Comparison of ENCODE assay signal across 12 cellular contexts in the genomic region with DNA sequence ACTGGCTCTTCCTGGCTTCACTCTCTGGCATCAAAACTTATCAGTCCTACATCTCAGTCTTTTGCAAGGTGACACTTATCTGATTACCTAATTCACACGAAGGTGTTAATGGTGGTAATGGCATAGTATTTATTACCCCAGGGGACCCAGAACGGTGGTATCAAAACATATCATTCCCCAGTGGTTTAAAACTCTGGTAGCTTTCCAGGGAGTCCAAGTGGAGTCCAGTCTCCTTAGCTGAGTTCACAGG. TPM values are rescaled to one million over a fixed set of nuclear protein-coding genes. Genes with fewer than 3 reads are reported as not detected.
DNase-seq lines count a peak whose midpoint lies in the region; ATAC-seq and TF ChIP-seq lines count a peak whose summit lies in the region.
"Had no signal": no experiment of that assay in that cellular context is flagged by ENCODE, and none has a peak within 500 bp of the region (broad histone marks: within the 10 kb centered on the region; RNA-seq: fewer than 3 reads in every experiment).

No MANE protein-coding gene starts in this region.

- intact Hi-C loops in activated CD4-positive, alpha-beta memory T cell treated with anti-CD3 and anti-CD28 coated beads for 36 hours (cut with micrococcal nuclease) = no loop called here
- intact Hi-C loops in activated T-helper 1 cell treated with anti-CD3 and anti-CD28 coated beads, Interleukin-12 subunit alpha, Interleukin-12 subunit beta, Interleukin-2, Interleukin-4 antibody, amounts not matched to agents 30 ng/mL and 10 ng/mL and 1 ng/mL, durations not matched to agents 14 hours and 24 hours and 36 hours (cut with micrococcal nuclease) = no loop called here
- intact Hi-C loops in lower lobe of right lung (cut with DNase I) = no loop called here

- no peaks in the 10 kb centered on the region for H3K27me3 Mint-ChIP-seq in activated CD4-positive, alpha-beta memory T cell treated with anti-CD3 and anti-CD28 coated beads for 36 hours
- H3K27me3 Mint-ChIP-seq in activated CD4-positive, alpha-beta memory T cell treated with anti-CD3 and anti-CD28 coated beads, Interleukin-2, amount 10 ng/mL, durations not matched to agents 7 days and 5 days = no peaks in the 10 kb centered on the region
- no peaks in the 10 kb centered on the region for H3K27me3 Mint-ChIP-seq in activated T-helper 1 cell treated with anti-CD3 and anti-CD28 coated beads, Interleukin-12 subunit alpha, Interleukin-12 subunit beta, Interleukin-2, Interleukin-4 antibody, amounts not matched to agents 30 ng/mL and 10 ng/mL and 1 ng/mL, durations not matched to agents 14 hours and 24 hours and 36 hours (ENCODE audit: insufficient read depth)

- DNase-seq in activated CD4-positive, alpha-beta memory T cell treated with anti-CD3 and anti-CD28 coated beads for 36 hours = no peak
- no peak for DNase-seq in activated CD4-positive, alpha-beta memory T cell treated with anti-CD3 and anti-CD28 coated beads, Interleukin-2, amount 10 ng/mL, durations not matched to agents 7 days and 5 days
- no peak for DNase-seq in activated T-helper 1 cell treated with anti-CD3 and anti-CD28 coated beads, Interleukin-12 subunit alpha, Interleukin-12 subunit beta, Interleukin-2, Interleukin-4 antibody, amounts not matched to agents 30 ng/mL and 10 ng/mL and 1 ng/mL, durations not matched to agents 14 hours and 24 hours and 36 hours (ENCODE audit: low spot score)
- DNase-seq in lower lobe of right lung (no peak), islet precursor cell (no peak), NCI-H446 treated with DMSO at 0.1 percent for 48 hours (lab: John Stamatoyannopoulos, UW) (no peak), SKM-1 (lab: John Stamatoyannopoulos, UW; ENCODE audit: unreplicated experiment) (no peak)
- DNase-seq: activated effector memory CD4-positive, alpha-beta T cell treated with Interleukin-2 at 50 U/mL for 16 hours; NCI-H187 treated with DMSO at 0.1 percent for 48 hours had no signal

- peak overlapping the region in 2 of 5 donors; percentile 39 to 42 for H3K9ac ChIP-seq in subcutaneous abdominal adipose tissue (ENCODE audit: low read length in 5 of 5)
- H3K9ac ChIP-seq: neural progenitor cell had no signal

- no peak for TF ChIP-seq CTCF in lower lobe of right lung (IDR thresholded peaks at IDR 0.05)

- H3K4me3 Mint-ChIP-seq in activated CD4-positive, alpha-beta memory T cell treated with anti-CD3 and anti-CD28 coated beads for 36 hours = no peak overlapping the region
- no peak overlapping the region for H3K4me3 Mint-ChIP-seq in activated CD4-positive, alpha-beta memory T cell treated with anti-CD3 and anti-CD28 coated beads, Interleukin-2, amount 10 ng/mL, durations not matched to agents 7 days and 5 days
- peak overlapping the region; percentile 53 for H3K4me3 Mint-ChIP-seq in activated T-helper 1 cell treated with anti-CD3 and anti-CD28 coated beads, Interleukin-12 subunit alpha, Interleukin-12 subunit beta, Interleukin-2, Interleukin-4 antibody, amounts not matched to agents 30 ng/mL and 10 ng/mL and 1 ng/mL, durations not matched to agents 14 hours and 24 hours and 36 hours
- H3K4me3 Mint-ChIP-seq: neural progenitor cell had no signal

- no peak overlapping the region for H3K4me3 ChIP-seq in lower lobe of right lung
- H3K4me3 ChIP-seq in subcutaneous abdominal adipose tissue (ENCODE audit: low read depth in 1 of 5, low read length in 5 of 5) = no peak overlapping the region
- H3K4me3 ChIP-seq: neural progenitor cell had no signal

- H3K27me3 ChIP-seq in lower lobe of right lung (ENCODE audit: low read depth) = no peaks in the 10 kb centered on the region
- no peaks in the 10 kb centered on the region for H3K27me3 ChIP-seq in subcutaneous abdominal adipose tissue (ENCODE audit: control insufficient read depth in 5 of 5, insufficient read depth in 4 of 5, low read length in 5 of 5)
- H3K27me3 ChIP-seq: neural progenitor cell had no signal

- ATAC-seq in lower lobe of right lung = no peak

- H3K27ac ChIP-seq in lower lobe of right lung (peak overlapping the region; percentile 66), subcutaneous abdominal adipose tissue (ENCODE audit: low read depth, low read length) (peak overlapping the region; percentile 92)
- H3K27ac ChIP-seq: C4-2B, neural progenitor cell had no signal

- POLR2A ChIA-PET in activated CD4-positive, alpha-beta memory T cell treated with anti-CD3 and anti-CD28 coated beads for 36 hours (lab: Charles Lee) = interaction anchor here (0.8 to 2.0 kb wide), 3 partner anchors 14 to 30 kb away, joined by 3 to 7 read pairs (median 6); no protein-coding TSS in a partner anchor
- POLR2A ChIA-PET in activated CD4-positive, alpha-beta memory T cell treated with anti-CD3 and anti-CD28 coated beads, Interleukin-2, amount 10 ng/mL, durations not matched to agents 7 days and 5 days (lab: Charles Lee) = interaction anchor here (1.2 to 19.8 kb wide), 7 partner anchors 9 to 37 kb away, joined by 3 to 489 read pairs (median 7); partner anchors contain the start of gene SMAD3

- H3K36me3 ChIP-seq in lower lobe of right lung (no peaks in the 10 kb centered on the region), subcutaneous abdominal adipose tissue (ENCODE audit: control insufficient read depth in 5 of 5, insufficient read depth in 5 of 5, low read length in 5 of 5) (no peaks in the 10 kb centered on the region)

- H3K36me3 Mint-ChIP-seq in activated CD4-positive, alpha-beta memory T cell treated with anti-CD3 and anti-CD28 coated beads for 36 hours = peaks cover 23% of the 10 kb centered on the region
- H3K36me3 Mint-ChIP-seq in activated CD4-positive, alpha-beta memory T cell treated with anti-CD3 and anti-CD28 coated beads, Interleukin-2, amount 10 ng/mL, durations not matched to agents 7 days and 5 days (ENCODE audit: low read depth) = peaks cover 79% of the 10 kb centered on the region
- H3K36me3 Mint-ChIP-seq in activated T-helper 1 cell treated with anti-CD3 and anti-CD28 coated beads, Interleukin-12 subunit alpha, Interleukin-12 subunit beta, Interleukin-2, Interleukin-4 antibody, amounts not matched to agents 30 ng/mL and 10 ng/mL and 1 ng/mL, durations not matched to agents 14 hours and 24 hours and 36 hours (ENCODE audit: low read depth) = peaks cover 59% of the 10 kb centered on the region

- H3K27ac Mint-ChIP-seq in activated CD4-positive, alpha-beta memory T cell treated with anti-CD3 and anti-CD28 coated beads for 36 hours = peak overlapping the region; percentile 78
- H3K27ac Mint-ChIP-seq in activated CD4-positive, alpha-beta memory T cell treated with anti-CD3 and anti-CD28 coated beads, Interleukin-2, amount 10 ng/mL, durations not matched to agents 7 days and 5 days = no peak overlapping the region
- H3K27ac Mint-ChIP-seq in activated T-helper 1 cell treated with anti-CD3 and anti-CD28 coated beads, Interleukin-12 subunit alpha, Interleukin-12 subunit beta, Interleukin-2, Interleukin-4 antibody, amounts not matched to agents 30 ng/mL and 10 ng/mL and 1 ng/mL, durations not matched to agents 14 hours and 24 hours and 36 hours = peak overlapping the region; percentile 64

- H3K4me1 Mint-ChIP-seq in activated CD4-positive, alpha-beta memory T cell treated with anti-CD3 and anti-CD28 coated beads for 36 hours (ENCODE audit: low read depth) = peaks cover 38% of the 10 kb centered on the region
- H3K4me1 Mint-ChIP-seq in activated CD4-positive, alpha-beta memory T cell treated with anti-CD3 and anti-CD28 coated beads, Interleukin-2, amount 10 ng/mL, durations not matched to agents 7 days and 5 days = peaks cover 39% of the 10 kb centered on the region
- H3K4me1 Mint-ChIP-seq in activated T-helper 1 cell treated with anti-CD3 and anti-CD28 coated beads, Interleukin-12 subunit alpha, Interleukin-12 subunit beta, Interleukin-2, Interleukin-4 antibody, amounts not matched to agents 30 ng/mL and 10 ng/mL and 1 ng/mL, durations not matched to agents 14 hours and 24 hours and 36 hours (ENCODE audit: low read depth) = peaks cover 69% of the 10 kb centered on the region

- H3K9me3 Mint-ChIP-seq in activated CD4-positive, alpha-beta memory T cell treated with anti-CD3 and anti-CD28 coated beads for 36 hours = peaks cover 7% of the 10 kb centered on the region
- peaks cover 14% of the 10 kb centered on the region for H3K9me3 Mint-ChIP-seq in activated CD4-positive, alpha-beta memory T cell treated with anti-CD3 and anti-CD28 coated beads, Interleukin-2, amount 10 ng/mL, durations not matched to agents 7 days and 5 days
- H3K9me3 Mint-ChIP-seq in activated T-helper 1 cell treated with anti-CD3 and anti-CD28 coated beads, Interleukin-12 subunit alpha, Interleukin-12 subunit beta, Interleukin-2, Interleukin-4 antibody, amounts not matched to agents 30 ng/mL and 10 ng/mL and 1 ng/mL, durations not matched to agents 14 hours and 24 hours and 36 hours = peaks cover 15% of the 10 kb centered on the region

- H3K4me1 ChIP-seq in lower lobe of right lung (peaks cover 86% of the 10 kb centered on the region), subcutaneous abdominal adipose tissue (ENCODE audit: control insufficient read depth in 5 of 5, insufficient read depth in 5 of 5, low read length in 5 of 5) (peaks cover 41 to 84% (median 78%) of the 10 kb centered on the region in 5 donors)

- H3K9me3 ChIP-seq in lower lobe of right lung (no peaks in the 10 kb centered on the region), subcutaneous abdominal adipose tissue (ENCODE audit: control insufficient read depth in 5 of 5, low read length in 5 of 5) (peaks cover 0 to 4% (median 0%) of the 10 kb centered on the region in 5 donors)

- CTCF ChIA-PET in activated CD4-positive, alpha-beta memory T cell treated with anti-CD3 and anti-CD28 coated beads for 36 hours (lab: Charles Lee) = interaction anchor here (1.0 to 1.4 kb wide), 3 partner anchors 11 to 68 kb away, joined by 3 to 5 read pairs (median 3); no protein-coding TSS in a partner anchor
- CTCF ChIA-PET in activated CD4-positive, alpha-beta memory T cell treated with anti-CD3 and anti-CD28 coated beads, Interleukin-2, amount 10 ng/mL, durations not matched to agents 7 days and 5 days (lab: Charles Lee) = interaction anchor here (1.0 to 1.4 kb wide), 3 partner anchors 8 to 17 kb away, joined by 3 to 5 read pairs (median 4); no protein-coding TSS in a partner anchor

RNA-seq across cellular contexts. Expression of gene SMAD3, which starts 41.3 kb away (rescaled TPM):
- total RNA-seq in activated CD4-positive, alpha-beta memory T cell treated with anti-CD3 and anti-CD28 coated beads for 36 hours = 10 to 100 TPM; 50.2 to 50.5 TPM
- total RNA-seq in activated CD4-positive, alpha-beta memory T cell treated with anti-CD3 and anti-CD28 coated beads, Interleukin-2, amount 10 ng/mL, durations not matched to agents 7 days and 5 days = 100 to 1,000 TPM; 145 to 148 TPM
- total RNA-seq in activated T-helper 1 cell treated with anti-CD3 and anti-CD28 coated beads, Interleukin-12 subunit alpha, Interleukin-12 subunit beta, Interleukin-2, Interleukin-4 antibody, amounts not matched to agents 30 ng/mL and 10 ng/mL and 1 ng/mL, durations not matched to agents 14 hours and 24 hours and 36 hours = 80.2 and 80.4 TPM in 2 replicates
- total RNA-seq in lower lobe of right lung = 25.7 TPM
